ENCODE assay signal across 8 cellular contexts in the genomic region with DNA sequence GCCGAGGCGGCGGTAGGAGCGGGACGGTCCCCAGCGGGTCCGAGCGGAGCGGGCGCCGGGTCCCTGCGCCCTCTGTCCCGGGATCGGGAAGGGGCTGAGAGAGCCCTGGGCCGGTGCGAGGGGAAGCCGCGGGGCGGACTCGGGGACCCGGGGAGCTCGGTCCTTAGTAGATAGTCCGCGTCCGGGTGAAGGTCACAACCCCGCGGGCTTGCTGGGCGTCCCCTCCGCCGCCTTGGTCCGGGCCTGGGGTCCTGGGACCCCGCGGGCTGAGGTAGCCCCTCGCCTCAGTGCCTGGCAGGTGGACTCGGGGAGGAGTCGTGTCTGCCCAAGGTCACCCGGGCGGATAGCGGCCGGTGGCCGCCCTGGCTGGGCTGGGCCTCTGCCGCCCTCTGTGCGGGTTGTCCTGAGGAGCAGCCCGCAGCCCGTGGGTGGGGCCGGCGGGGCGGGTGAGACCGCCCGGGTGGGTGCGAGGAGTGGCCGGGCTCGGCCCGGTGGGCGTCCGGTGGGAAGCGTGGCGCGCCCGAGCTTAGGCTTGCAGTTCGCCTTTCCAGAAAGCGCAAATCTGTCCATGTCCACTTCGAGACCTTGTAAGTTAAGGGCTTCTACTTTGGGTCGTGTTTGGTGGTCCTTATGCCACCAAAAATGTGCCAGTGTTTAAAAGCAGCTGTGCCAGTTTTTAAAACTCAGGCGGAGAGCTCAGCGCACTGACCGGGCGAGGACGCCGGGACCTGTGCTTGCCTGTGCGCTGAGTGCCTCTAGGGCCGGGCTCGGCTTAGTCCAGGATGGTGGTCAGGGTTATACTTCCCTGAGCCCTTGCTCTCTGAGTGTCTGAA. TPM values are rescaled to one million over a fixed set of nuclear protein-coding genes. Genes with fewer than 3 reads are reported as not detected.
DNase-seq lines count a peak whose midpoint lies in the region; ATAC-seq and TF ChIP-seq lines count a peak whose summit lies in the region.

No MANE protein-coding gene starts in this region.

- 1% methylated on average over 73 of the region's 73 CpGs for WGBS in sigmoid colon, 2 donors

- DNase-seq in Right ventricle myocardium inferior (ENCODE audit: missing footprints) (peak; percentile 88), cardiac septum (ENCODE audit: low spot score) (no peak), NT2/D1 (ENCODE audit: low read depth, low spot score) (no peak), sigmoid colon (no peak), amniotic stem cell (lab: John Stamatoyannopoulos, UW) (no peak)

- H3K36me3 ChIP-seq in NT2/D1 (ENCODE audit: insufficient read depth, insufficient read length, low read length) (peaks cover 6% of the 10 kb centered on the region), iPS-15b (ENCODE audit: control insufficient read depth, insufficient read depth, low read length) (no peaks in the 10 kb centered on the region), sigmoid colon (peaks cover 0 to 4% (median 0%) of the 10 kb centered on the region in 4 donors)

- peak; percentile 69 for ATAC-seq in Right ventricle myocardium inferior
- ATAC-seq in HG02973 (IDR thresholded peaks at IDR 0.05; ENCODE audit: unreplicated experiment) = peak; percentile 17

- no peaks in the 10 kb centered on the region for H3K4me1 ChIP-seq in NT2/D1 (ENCODE audit: insufficient read depth, insufficient read length)
- peaks cover 9% of the 10 kb centered on the region for H3K4me1 ChIP-seq in iPS-15b (ENCODE audit: control insufficient read depth, insufficient read depth, low read length)
- peaks cover 0 to 39% (median 37%) of the 10 kb centered on the region in 4 donors for H3K4me1 ChIP-seq in sigmoid colon

- H3K4me3 ChIP-seq in NT2/D1 (ENCODE audit: insufficient read length, low read depth) (peak overlapping the region; percentile 80), iPS-15b (ENCODE audit: low read depth, low read length) (peak overlapping the region; percentile 95), sigmoid colon (peak overlapping the region; percentile 90 to 100 (median 99))

- no peak for TF ChIP-seq CTCF in sigmoid colon (IDR thresholded peaks at IDR 0.05)

- no peaks in the 10 kb centered on the region for H3K27me3 ChIP-seq in NT2/D1 (ENCODE audit: insufficient read depth, insufficient read length)
- H3K27me3 ChIP-seq in iPS-15b (ENCODE audit: control insufficient read depth, insufficient read depth, low read length) = no peaks in the 10 kb centered on the region
- no peaks in the 10 kb centered on the region for H3K27me3 ChIP-seq in sigmoid colon

- TF ChIP-seq EP300 in sigmoid colon (IDR thresholded peaks at IDR 0.05) = no peak

- H3K9me3 ChIP-seq in NT2/D1 (ENCODE audit: insufficient read depth, low read length) (no peaks in the 10 kb centered on the region), iPS-15b (ENCODE audit: control insufficient read depth, insufficient read depth, low read length) (no peaks in the 10 kb centered on the region), sigmoid colon (no peaks in the 10 kb centered on the region)

- TF ChIP-seq POLR2A in sigmoid colon (IDR thresholded peaks at IDR 0.05) = no peak

- intact Hi-C loops in Right ventricle myocardium inferior (cut with DNase I) (loop anchor here (2.0 to 5.0 kb wide), 2 partner anchors 28 to 254 kb away; partner anchors contain the start of gene LRRC14B), cardiac septum (cut with DNase I) (loop anchor here (2.0 kb wide), 2 partner anchors 30 to 52 kb away; partner anchors contain the start of gene PDCD6), sigmoid colon (cut with DNase I) (loop anchor here (1.0 to 2.0 kb wide), 2 partner anchors 30 to 52 kb away; partner anchors contain the start of gene PDCD6)

- peak overlapping the region; percentile 94 for H3K9ac ChIP-seq in NT2/D1 (ENCODE audit: insufficient read length, low read depth)
- H3K9ac ChIP-seq in iPS-15b (ENCODE audit: low read depth, low read length) = peak overlapping the region; percentile 90

- H3K27ac ChIP-seq in angular gyrus (ENCODE audit: low read depth, low read length) (peak overlapping the region; percentile 45), sigmoid colon (peak overlapping the region; percentile 89 to 92 (median 91))

RNA-seq across cellular contexts. Expression of gene SDHA, which starts 0.6 kb away (rescaled TPM):
- total RNA-seq in Right ventricle myocardium inferior (811 TPM), cardiac septum (580 TPM), sigmoid colon (10 to 100 TPM; 72.7 to 87.0 (median 80.2) TPM)
- 100 to 1,000 TPM; 184 to 290 (median 187) TPM for polyA plus RNA-seq in sigmoid colon

RNA-seq across cellular contexts. Expression of gene CCDC127, which starts 0.7 kb away (rescaled TPM):
- total RNA-seq in Right ventricle myocardium inferior = 9.4 TPM
- total RNA-seq in cardiac septum = 9.6 TPM
- 1 to 10 TPM; 5.7 to 8.3 (median 7.1) TPM for total RNA-seq in sigmoid colon
- 1 to 10 TPM; 1.2 to 3.3 (median 1.2) TPM for polyA plus RNA-seq in sigmoid colon

RNA-seq across cellular contexts. Expression of gene LRRC14B, which starts 27.4 kb away (rescaled TPM):
- total RNA-seq in Right ventricle myocardium inferior (74.9 TPM), cardiac septum (8.5 TPM), sigmoid colon (under 1 TPM in 1 of 4 donors, not detected in 3; 0.66 TPM)
- polyA plus RNA-seq in sigmoid colon = not detected

RNA-seq across cellular contexts. Expression of gene PDCD6, which starts 52.8 kb away (rescaled TPM):
- total RNA-seq in Right ventricle myocardium inferior (34.4 TPM), cardiac septum (39.6 TPM), sigmoid colon (10 to 100 TPM; 47.6 to 69.1 (median 53.5) TPM)
- polyA plus RNA-seq in sigmoid colon = 100 to 1,000 TPM; 174 to 231 (median 182) TPM
